Comparison of ENCODE assay signal across 19 cellular contexts in the genomic region with DNA sequence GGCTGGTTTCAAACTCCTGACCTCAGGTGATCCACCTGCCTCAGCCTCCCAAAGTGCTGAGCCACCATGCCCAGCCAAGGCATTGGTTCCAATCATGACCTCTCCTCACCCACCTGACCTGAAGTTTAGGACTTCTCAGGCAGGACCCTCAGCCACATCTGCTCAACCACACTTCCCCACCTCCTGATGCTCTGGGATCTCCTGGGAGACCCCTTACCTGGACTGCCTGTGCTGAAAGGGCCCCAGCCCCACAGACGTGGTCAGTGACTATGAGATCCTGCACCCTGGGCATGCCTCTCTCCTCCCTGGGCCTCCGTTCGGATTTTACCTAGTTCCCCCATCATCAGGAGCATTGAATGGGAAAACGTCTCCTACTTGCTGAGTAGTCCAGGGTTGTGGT. TPM values are rescaled to one million over a fixed set of nuclear protein-coding genes. Genes with fewer than 3 reads are reported as not detected.
DNase-seq lines count a peak whose midpoint lies in the region; TF ChIP-seq lines count a peak whose summit lies in the region.
"Had no signal": no experiment of that assay in that cellular context is flagged by ENCODE, and none has a peak within 500 bp of the region (broad histone marks: within the 10 kb centered on the region; RNA-seq: fewer than 3 reads in every experiment).

No MANE protein-coding gene starts in this region.

- H3K4me1 Mint-ChIP-seq in Caco-2 (ENCODE audit: low read depth, unreplicated experiment): no peaks in the 10 kb centered on the region
- H3K4me1 Mint-ChIP-seq: B cell had no signal

- H3K27ac ChIP-seq in skeletal muscle tissue (ENCODE audit: low read depth, low read length): peak overlapping the region; percentile 45
- no peak overlapping the region for H3K27ac ChIP-seq in MM.1S (ENCODE audit: low read length)
- H3K27ac ChIP-seq: BLaER1 treated with 17β-estradiol and CSF1 and Interleukin-3, amounts not matched to agents 10 nM and 100 nM had no signal

- H3K4me3 Mint-ChIP-seq in Caco-2 (ENCODE audit: unreplicated experiment): no peak overlapping the region
- H3K4me3 Mint-ChIP-seq: B cell; CD8-positive, alpha-beta T cell; H9 had no signal

- BruUV-seq in Caco-2 (replicated peaks; lab: Mats Ljungman, UMichigan): no TSS peak

- H3K27ac Mint-ChIP-seq in Caco-2 (ENCODE audit: unreplicated experiment): peak overlapping the region; percentile 11
- H3K27ac Mint-ChIP-seq: B cell; CD8-positive, alpha-beta T cell had no signal

- H3F3A ChIP-seq in MM.1S (ENCODE audit: insufficient read depth, low read length): no peaks in the 10 kb centered on the region

- CTCF ChIA-PET in Caco-2 (lab: Charles Lee): no interaction called here

- no peaks in the 10 kb centered on the region for H3K27me3 ChIP-seq in Caco-2 (replicated peaks; ENCODE audit: control insufficient read depth, insufficient read depth, low read length)
- peaks cover 0 to 8% (median 4%) of the 10 kb centered on the region in 3 donors for H3K27me3 ChIP-seq in skeletal muscle tissue (ENCODE audit: control insufficient read depth in 3 of 3, insufficient read depth in 3 of 3, low read length in 3 of 3)
- H3K27me3 ChIP-seq in MM.1S (replicated peaks; ENCODE audit: insufficient read depth, low read length): no peaks in the 10 kb centered on the region
- H3K27me3 ChIP-seq: BLaER1 treated with 17β-estradiol and CSF1 and Interleukin-3, amounts not matched to agents 10 nM and 100 nM had no signal

- H3K9me3 ChIP-seq in Caco-2 (no peaks in the 10 kb centered on the region), skeletal muscle tissue (ENCODE audit: control insufficient read depth in 3 of 3, low read length in 3 of 3) (no peaks in the 10 kb centered on the region), MM.1S (replicated peaks; ENCODE audit: insufficient read depth, low read length) (no peaks in the 10 kb centered on the region)
- H3K9me3 ChIP-seq: BLaER1 treated with 17β-estradiol and CSF1 and Interleukin-3, amounts not matched to agents 10 nM and 100 nM had no signal

- no peak overlapping the region for H2AFZ ChIP-seq in MM.1S (ENCODE audit: low read length)

- H3K79me2 ChIP-seq in MM.1S (ENCODE audit: low read length): no peaks in the 10 kb centered on the region

- H3K4me2 ChIP-seq in MM.1S (ENCODE audit: low read depth, low read length): no peak overlapping the region
- H3K4me2 ChIP-seq: BLaER1 treated with 17β-estradiol and CSF1 and Interleukin-3, amounts not matched to agents 10 nM and 100 nM had no signal

- no peaks in the 10 kb centered on the region for H3K36me3 Mint-ChIP-seq in Caco-2 (ENCODE audit: insufficient read depth, unreplicated experiment)
- H3K36me3 Mint-ChIP-seq: CD8-positive, alpha-beta T cell had no signal

- H3K9me2 ChIP-seq in MM.1S (replicated peaks; ENCODE audit: insufficient read depth, low read length): no peaks in the 10 kb centered on the region

- H3K27me3 Mint-ChIP-seq in Caco-2 (ENCODE audit: insufficient read depth, unreplicated experiment): peaks cover 10% of the 10 kb centered on the region

- no peak for DNase-seq in Caco-2
- DNase-seq in mesenteric fat pad (ENCODE audit: low spot score): peak; percentile 75
- DNase-seq in posterior vena cava (ENCODE audit: low spot score): peak; percentile 28
- DNase-seq in amygdala (lab: John Stamatoyannopoulos, UW): no peak
- no peak for DNase-seq in activated T-cell treated with anti-CD3 and anti-CD28 coated beads, Interleukin-2, amount 50 U/mL, for 1 hour
- DNase-seq in MM.1S: no peak
- DNase-seq: CD8-positive, alpha-beta T cell; DMS 273 treated with DMSO at 0.1 percent for 48 hours; DMS53; DND-41; EL; H9 had no signal

- H3K4me3 ChIP-seq in Caco-2 (ENCODE audit: low read depth, low read length) (no peak overlapping the region), skeletal muscle tissue (ENCODE audit: low read length in 3 of 3) (no peak overlapping the region), MM.1S (ENCODE audit: low read length) (no peak overlapping the region)
- H3K4me3 ChIP-seq: BLaER1 treated with 17β-estradiol and CSF1 and Interleukin-3, amounts not matched to agents 10 nM and 100 nM; GM12878 had no signal

- peaks cover 3% of the 10 kb centered on the region for H3K9me3 Mint-ChIP-seq in Caco-2 (ENCODE audit: unreplicated experiment)
- H3K9me3 Mint-ChIP-seq: CD8-positive, alpha-beta T cell; H9 had no signal

- no peaks in the 10 kb centered on the region for H3K4me1 ChIP-seq in Caco-2
- H3K4me1 ChIP-seq in skeletal muscle tissue (ENCODE audit: control insufficient read depth in 3 of 3, insufficient read depth in 3 of 3, low read length in 3 of 3): peaks cover 11 to 19% (median 16%) of the 10 kb centered on the region in 3 donors
- H3K4me1 ChIP-seq in MM.1S (ENCODE audit: low read length): no peaks in the 10 kb centered on the region
- H3K4me1 ChIP-seq: BLaER1 treated with 17β-estradiol and CSF1 and Interleukin-3, amounts not matched to agents 10 nM and 100 nM had no signal

- no peak for TF ChIP-seq CTCF in Caco-2 (IDR thresholded peaks at IDR 0.05; ENCODE audit: insufficient read depth in 1 of 2, low read depth in 1 of 2, low read length in 1 of 2, severe bottlenecking in 1 of 2, unreplicated experiment in 1 of 2)
- TF ChIP-seq CTCF in MM.1S (IDR thresholded peaks at IDR 0.05; ENCODE audit: low read length): no peak

- no peaks in the 10 kb centered on the region for H4K20me1 ChIP-seq in MM.1S (ENCODE audit: insufficient read depth, low read length)
- H4K20me1 ChIP-seq: BLaER1 treated with 17β-estradiol and CSF1 and Interleukin-3, amounts not matched to agents 10 nM and 100 nM had no signal

- no peaks in the 10 kb centered on the region for H3K36me3 ChIP-seq in Caco-2 (ENCODE audit: control insufficient read depth, insufficient read depth, low read length)
- no peaks in the 10 kb centered on the region for H3K36me3 ChIP-seq in skeletal muscle tissue (ENCODE audit: control insufficient read depth in 3 of 3, insufficient read depth in 3 of 3, low read length in 3 of 3)
- H3K36me3 ChIP-seq in MM.1S (replicated peaks; ENCODE audit: insufficient read depth, low read length): no peaks in the 10 kb centered on the region
- H3K36me3 ChIP-seq: BLaER1 treated with 17β-estradiol and CSF1 and Interleukin-3, amounts not matched to agents 10 nM and 100 nM had no signal

- POLR2A ChIA-PET in Caco-2 (lab: Charles Lee): no interaction called here

- intact Hi-C loops in Caco-2 (cut with micrococcal nuclease; ENCODE audit: unreplicated experiment) (no loop called here), posterior vena cava (cut with DNase I) (no loop called here)

- H3K9ac ChIP-seq in skeletal muscle tissue (ENCODE audit: low read depth in 1 of 3, low read length in 3 of 3): no peak overlapping the region
- no peak overlapping the region for H3K9ac ChIP-seq in MM.1S (ENCODE audit: low read length)
- H3K9ac ChIP-seq: BLaER1 treated with 17β-estradiol and CSF1 and Interleukin-3, amounts not matched to agents 10 nM and 100 nM had no signal

RNA-seq across cellular contexts. Expression of gene GSC, which starts 18.0 kb away (rescaled TPM):
- total RNA-seq in Caco-2 (2022): 0.26 TPM in 1 of 2 replicates, not detected in the other
- total RNA-seq in mesenteric fat pad: 1.7 TPM
- total RNA-seq in posterior vena cava: under 1 TPM; 0.76 to 0.97 TPM
- 2.6 TPM for total RNA-seq in skeletal muscle tissue
- total RNA-seq: A172; B cell; CD8-positive, alpha-beta T cell; G401; GM12878; H9; HT-29 had no signal

Comparison
In these comparisons a context has a peak if more than half of its experiments do, and no peak if none do; other contexts are left out.
1. DNase-seq: peak in mesenteric fat pad (single experiment) and posterior vena cava (single experiment); none in Caco-2 (0 of 2), amygdala (0 of 56), activated T-cell treated with anti-CD3 and anti-CD28 coated beads, Interleukin-2, amount 50 U/mL, for 1 hour (single experiment) and MM.1S (single experiment).